ENCODE assay signal across 16 cellular contexts in the genomic region with DNA sequence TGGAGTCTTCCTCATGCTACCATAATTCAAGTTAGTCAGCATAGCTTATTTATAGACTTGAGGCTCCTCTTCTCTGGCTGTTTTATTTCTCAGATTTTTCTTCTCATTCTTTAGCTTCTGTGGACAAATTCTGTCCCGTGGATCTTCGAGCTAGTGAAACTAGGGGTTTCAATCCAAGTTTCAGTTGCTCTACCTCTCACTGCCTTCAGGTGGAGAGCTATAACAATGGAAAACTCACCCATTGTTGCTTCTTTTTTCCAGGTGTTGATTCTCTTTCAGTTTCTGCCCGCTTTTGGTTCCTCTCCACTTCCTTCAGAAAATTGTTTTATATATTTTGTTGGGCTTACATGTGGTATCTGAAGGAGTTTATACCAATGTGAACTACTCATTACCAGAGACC.
DNase-seq lines count a peak whose midpoint lies in the region; TF ChIP-seq lines count a peak whose summit lies in the region.
"Had no signal": no experiment of that assay in that cellular context is flagged by ENCODE, and none has a peak within 500 bp of the region (broad histone marks: within the 10 kb centered on the region; RNA-seq: fewer than 3 reads in every experiment).

No MANE protein-coding gene starts in this region.

- WGBS in prostate gland, result 22% methylated on average over 3 of the region's 3 CpGs

- intact Hi-C loops in prostate gland (cut with DNase I), result no loop called here
- intact Hi-C loops in posterior vena cava (cut with DNase I), result no loop called here

- no peak overlapping the region for H3K9ac ChIP-seq in Karpas-422 (ENCODE audit: low read length)

- no peak for TF ChIP-seq POLR2A in prostate gland (IDR thresholded peaks at IDR 0.05)

- no peak overlapping the region for H3K4me3 Mint-ChIP-seq in endothelial cell (ENCODE audit: unreplicated experiment)
- H3K4me3 Mint-ChIP-seq: activated T-helper 1 cell treated with anti-CD3 and anti-CD28 coated beads, Interleukin-12 subunit alpha, Interleukin-12 subunit beta, Interleukin-2, Interleukin-4 antibody, amounts not matched to agents 30 ng/mL and 10 ng/mL and 1 ng/mL, durations not matched to agents 14 hours and 24 hours and 36 hours; brain had no signal

- H2AFZ ChIP-seq in Karpas-422 (ENCODE audit: low read length), result no peak overlapping the region

- H3K27me3 ChIP-seq in prostate gland (replicated peaks; ENCODE audit: insufficient read depth) (no peaks in the 10 kb centered on the region), Karpas-422 (ENCODE audit: low read length) (no peaks in the 10 kb centered on the region)
- H3K27me3 ChIP-seq: sigmoid colon had no signal

- H3K9me2 ChIP-seq in Karpas-422 (replicated peaks; ENCODE audit: insufficient read depth, low read length), result no peaks in the 10 kb centered on the region

- H3K36me3 ChIP-seq in prostate gland, result no peaks in the 10 kb centered on the region
- no peaks in the 10 kb centered on the region for H3K36me3 ChIP-seq in Karpas-422 (ENCODE audit: insufficient read depth, low read length)
- H3K36me3 ChIP-seq: sigmoid colon, thoracic aorta had no signal

- no peaks in the 10 kb centered on the region for H3K9me3 Mint-ChIP-seq in endothelial cell (ENCODE audit: unreplicated experiment)
- H3K9me3 Mint-ChIP-seq: activated T-helper 1 cell treated with anti-CD3 and anti-CD28 coated beads, Interleukin-12 subunit alpha, Interleukin-12 subunit beta, Interleukin-2, Interleukin-4 antibody, amounts not matched to agents 30 ng/mL and 10 ng/mL and 1 ng/mL, durations not matched to agents 14 hours and 24 hours and 36 hours had no signal

- H3K4me1 Mint-ChIP-seq in endothelial cell (ENCODE audit: unreplicated experiment), result no peaks in the 10 kb centered on the region
- H3K4me1 Mint-ChIP-seq: brain had no signal

- no peaks in the 10 kb centered on the region for H4K20me1 ChIP-seq in Karpas-422 (ENCODE audit: insufficient read depth, low read depth, low read length)

- H3K27ac ChIP-seq in prostate gland, result no peak overlapping the region
- no peak overlapping the region for H3K27ac ChIP-seq in Karpas-422 (ENCODE audit: low read length)
- H3K27ac ChIP-seq: epithelial cell of prostate, sigmoid colon, thoracic aorta had no signal

- H3K4me1 ChIP-seq in prostate gland (replicated peaks) (no peaks in the 10 kb centered on the region), Karpas-422 (ENCODE audit: low read length) (no peaks in the 10 kb centered on the region)
- H3K4me1 ChIP-seq: sigmoid colon had no signal

- peak; percentile 9 for DNase-seq in NCI-H2107 treated with DMSO at 0.1 percent for 48 hours (lab: John Stamatoyannopoulos, UW; ENCODE audit: unreplicated experiment)
- no peak for DNase-seq in NCI-H2107 (lab: John Stamatoyannopoulos, UW)
- DNase-seq in OCI-M1 (lab: John Stamatoyannopoulos, UW), result peak; percentile 12
- DNase-seq in endothelial cell (ENCODE audit: low spot score), result no peak
- no peak for DNase-seq in prostate gland (ENCODE audit: low spot score)
- DNase-seq in Karpas-422, result no peak
- no peak for DNase-seq in activated T-cell treated with anti-CD3 and anti-CD28 coated beads, Interleukin-2, amount 50 U/mL, for 48 hours
- DNase-seq in posterior vena cava (ENCODE audit: low spot score), result no peak
- DNase-seq: Kasumi-1, NCI-H446, SIG-M5, sigmoid colon had no signal

- H3K4me2 ChIP-seq in Karpas-422 (ENCODE audit: low read depth, low read length, poor library complexity, severe bottlenecking), result no peak overlapping the region

- TF ChIP-seq CTCF in endothelial cell (IDR thresholded peaks at IDR 0.05; ENCODE audit: unreplicated experiment), result no peak
- TF ChIP-seq CTCF in prostate gland (IDR thresholded peaks at IDR 0.05), result peak in 3 of 4 experiments; percentile 16 to 44 (median 34)

- H3K79me2 ChIP-seq in Karpas-422 (ENCODE audit: low read length), result no peaks in the 10 kb centered on the region

- H3K9me3 ChIP-seq in prostate gland, result no peaks in the 10 kb centered on the region
- no peaks in the 10 kb centered on the region for H3K9me3 ChIP-seq in Karpas-422 (ENCODE audit: low read length)
- H3K9me3 ChIP-seq: sigmoid colon, thoracic aorta had no signal

- H3K27me3 Mint-ChIP-seq in endothelial cell (ENCODE audit: unreplicated experiment), result no peaks in the 10 kb centered on the region

- H3K27ac Mint-ChIP-seq in endothelial cell (ENCODE audit: unreplicated experiment), result peak overlapping the region; percentile 43
- H3K27ac Mint-ChIP-seq: activated T-helper 1 cell treated with anti-CD3 and anti-CD28 coated beads, Interleukin-12 subunit alpha, Interleukin-12 subunit beta, Interleukin-2, Interleukin-4 antibody, amounts not matched to agents 30 ng/mL and 10 ng/mL and 1 ng/mL, durations not matched to agents 14 hours and 24 hours and 36 hours; brain had no signal

- no peaks in the 10 kb centered on the region for H3K36me3 Mint-ChIP-seq in endothelial cell (ENCODE audit: low read depth, unreplicated experiment)
- H3K36me3 Mint-ChIP-seq: brain had no signal

- H3K4me3 ChIP-seq in prostate gland (no peak overlapping the region), Karpas-422 (ENCODE audit: low read length) (no peak overlapping the region)
- H3K4me3 ChIP-seq: sigmoid colon, thoracic aorta had no signal

Comparison
In these comparisons a context has a peak if more than half of its experiments do, and no peak if none do; other contexts are left out.
1. DNase-seq: peak in NCI-H2107 treated with DMSO at 0.1 percent for 48 hours (single experiment) and OCI-M1 (single experiment); none in NCI-H2107 (single experiment), endothelial cell (single experiment), prostate gland (single experiment), Karpas-422 (single experiment), activated T-cell treated with anti-CD3 and anti-CD28 coated beads, Interleukin-2, amount 50 U/mL, for 48 hours (0 of 2) and posterior vena cava (single experiment).